ENCODE assay signal across 9 cellular contexts in genomic region chr2:7825591-7826312, GRCh38.
DNase-seq lines count a peak whose midpoint lies in the region; ATAC-seq and TF ChIP-seq lines count a peak whose summit lies in the region.
"Had no signal": no experiment of that assay in that cellular context is flagged by ENCODE, and none has a peak within 500 bp of the region (broad histone marks: within the 10 kb centered on the region; RNA-seq: fewer than 3 reads in every experiment).

No MANE protein-coding gene starts in this region.

- peaks cover 2% of the 10 kb centered on the region for H3K9me3 Mint-ChIP-seq in activated CD8-positive, alpha-beta memory T cell treated with anti-CD3 and anti-CD28 coated beads, Interleukin-2, amount 10 ng/mL, durations not matched to agents 7 days and 5 days (ENCODE audit: low read depth)
- H3K9me3 Mint-ChIP-seq in chondrocyte (ENCODE audit: low read depth): no peaks in the 10 kb centered on the region
- no peaks in the 10 kb centered on the region for H3K9me3 Mint-ChIP-seq in stimulated activated memory B cell treated with anti-CD40 and anti-IgM and Interleukin-4, amounts not matched to agents 10 μg/mL and 1 μg/mL and 100 μg/mL, for 72 hours

- peak; percentile 80 for ATAC-seq in activated CD8-positive, alpha-beta memory T cell treated with anti-CD3 and anti-CD28 coated beads, Interleukin-2, amount 10 ng/mL, durations not matched to agents 7 days and 5 days
- ATAC-seq in stimulated activated memory B cell treated with anti-CD40 and anti-IgM and Interleukin-4, amounts not matched to agents 10 μg/mL and 1 μg/mL and 100 μg/mL, for 72 hours: peak; percentile 50

- H3K36me3 Mint-ChIP-seq in activated CD8-positive, alpha-beta memory T cell treated with anti-CD3 and anti-CD28 coated beads, Interleukin-2, amount 10 ng/mL, durations not matched to agents 7 days and 5 days: peaks cover 18% of the 10 kb centered on the region
- H3K36me3 Mint-ChIP-seq in chondrocyte (ENCODE audit: low read depth): no peaks in the 10 kb centered on the region
- no peaks in the 10 kb centered on the region for H3K36me3 Mint-ChIP-seq in stimulated activated memory B cell treated with anti-CD40 and anti-IgM and Interleukin-4, amounts not matched to agents 10 μg/mL and 1 μg/mL and 100 μg/mL, for 72 hours

- H3K27ac Mint-ChIP-seq in activated CD8-positive, alpha-beta memory T cell treated with anti-CD3 and anti-CD28 coated beads, Interleukin-2, amount 10 ng/mL, durations not matched to agents 7 days and 5 days: peak overlapping the region; percentile 47
- peak overlapping the region; percentile 84 for H3K27ac Mint-ChIP-seq in chondrocyte (ENCODE audit: unreplicated experiment)
- H3K27ac Mint-ChIP-seq in stimulated activated memory B cell treated with anti-CD40 and anti-IgM and Interleukin-4, amounts not matched to agents 10 μg/mL and 1 μg/mL and 100 μg/mL, for 72 hours: no peak overlapping the region
- H3K27ac Mint-ChIP-seq: B cell had no signal

- TF ChIP-seq CTCF in chondrocyte (IDR thresholded peaks at IDR 0.05): no peak

- DNase-seq in activated CD8-positive, alpha-beta memory T cell treated with anti-CD3 and anti-CD28 coated beads, Interleukin-2, amount 10 ng/mL, durations not matched to agents 7 days and 5 days: peak; percentile 54
- no peak for DNase-seq in activated CD8-positive, alpha-beta memory T cell treated with anti-CD3 and anti-CD28 coated beads, Interleukin-2, amount 50 U/mL, for 4 hours
- peak; percentile 28 for DNase-seq in HPDE6-E6E7 (ENCODE audit: extremely low spot score)
- DNase-seq in chondrocyte (ENCODE audit: low spot score): no peak
- no peak for DNase-seq in NCI-H1092 (lab: John Stamatoyannopoulos, UW)
- no peak for DNase-seq in Kasumi-1 (lab: John Stamatoyannopoulos, UW)
- DNase-seq in cardiac septum (ENCODE audit: low spot score): no peak

- H3K4me1 Mint-ChIP-seq in activated CD8-positive, alpha-beta memory T cell treated with anti-CD3 and anti-CD28 coated beads, Interleukin-2, amount 10 ng/mL, durations not matched to agents 7 days and 5 days: peaks cover 20% of the 10 kb centered on the region
- H3K4me1 Mint-ChIP-seq in chondrocyte (ENCODE audit: low read depth): peaks cover 11% of the 10 kb centered on the region
- H3K4me1 Mint-ChIP-seq in stimulated activated memory B cell treated with anti-CD40 and anti-IgM and Interleukin-4, amounts not matched to agents 10 μg/mL and 1 μg/mL and 100 μg/mL, for 72 hours: no peaks in the 10 kb centered on the region
- H3K4me1 Mint-ChIP-seq: B cell had no signal

- intact Hi-C loops in cardiac septum (cut with DNase I): no loop called here

- no peak overlapping the region for H3K4me3 Mint-ChIP-seq in activated CD8-positive, alpha-beta memory T cell treated with anti-CD3 and anti-CD28 coated beads, Interleukin-2, amount 10 ng/mL, durations not matched to agents 7 days and 5 days
- no peak overlapping the region for H3K4me3 Mint-ChIP-seq in chondrocyte (ENCODE audit: unreplicated experiment)
- H3K4me3 Mint-ChIP-seq in stimulated activated memory B cell treated with anti-CD40 and anti-IgM and Interleukin-4, amounts not matched to agents 10 μg/mL and 1 μg/mL and 100 μg/mL, for 72 hours: no peak overlapping the region
- H3K4me3 Mint-ChIP-seq: B cell had no signal

- no peaks in the 10 kb centered on the region for H3K27me3 Mint-ChIP-seq in activated CD8-positive, alpha-beta memory T cell treated with anti-CD3 and anti-CD28 coated beads, Interleukin-2, amount 10 ng/mL, durations not matched to agents 7 days and 5 days
- H3K27me3 Mint-ChIP-seq in chondrocyte (ENCODE audit: low read depth): no peaks in the 10 kb centered on the region
- H3K27me3 Mint-ChIP-seq in stimulated activated memory B cell treated with anti-CD40 and anti-IgM and Interleukin-4, amounts not matched to agents 10 μg/mL and 1 μg/mL and 100 μg/mL, for 72 hours: peaks cover 10% of the 10 kb centered on the region

- CTCF ChIA-PET in activated CD8-positive, alpha-beta memory T cell treated with anti-CD3 and anti-CD28 coated beads, Interleukin-2, amount 10 ng/mL, durations not matched to agents 7 days and 5 days (lab: Charles Lee): no interaction called here

Comparison
In these comparisons a context has a peak if more than half of its experiments do, and no peak if none do; other contexts are left out.
1. DNase-seq: peak in activated CD8-positive, alpha-beta memory T cell treated with anti-CD3 and anti-CD28 coated beads, Interleukin-2, amount 10 ng/mL, durations not matched to agents 7 days and 5 days (single experiment) and HPDE6-E6E7 (single experiment); none in activated CD8-positive, alpha-beta memory T cell treated with anti-CD3 and anti-CD28 coated beads, Interleukin-2, amount 50 U/mL, for 4 hours (single experiment), chondrocyte (single experiment), NCI-H1092 (single experiment), Kasumi-1 (0 of 2) and cardiac septum (single experiment).